Comparison of ENCODE assay signal across 2 cellular contexts in genomic region chr10:119286983-119287612, GRCh38.
A peak's percentile ranks its signal among the peaks of the same experiment; 100 is the strongest.
TF ChIP-seq lines count a peak whose summit lies in the region.

No MANE protein-coding gene starts in this region.

TF ChIP-seq in HEK293, 187 proteins besides CTCF, POLR2A, EP300 and RAD21 (continued from another document):
- TF ChIP-seq ZBTB44 (tag by site-specific recombination; IDR thresholded peaks at IDR 0.05): no peak
- peak; percentile 93 for TF ChIP-seq ZNF366 (tag by site-specific recombination; conservative IDR thresholded peaks at IDR 0.05)
TF ChIP-seq in HEK293: peak in this region for 2.

TF ChIP-seq in K562, 482 proteins besides CTCF, POLR2A, EP300 and RAD21 (continued from another document):
- TF ChIP-seq, protein P1, sequence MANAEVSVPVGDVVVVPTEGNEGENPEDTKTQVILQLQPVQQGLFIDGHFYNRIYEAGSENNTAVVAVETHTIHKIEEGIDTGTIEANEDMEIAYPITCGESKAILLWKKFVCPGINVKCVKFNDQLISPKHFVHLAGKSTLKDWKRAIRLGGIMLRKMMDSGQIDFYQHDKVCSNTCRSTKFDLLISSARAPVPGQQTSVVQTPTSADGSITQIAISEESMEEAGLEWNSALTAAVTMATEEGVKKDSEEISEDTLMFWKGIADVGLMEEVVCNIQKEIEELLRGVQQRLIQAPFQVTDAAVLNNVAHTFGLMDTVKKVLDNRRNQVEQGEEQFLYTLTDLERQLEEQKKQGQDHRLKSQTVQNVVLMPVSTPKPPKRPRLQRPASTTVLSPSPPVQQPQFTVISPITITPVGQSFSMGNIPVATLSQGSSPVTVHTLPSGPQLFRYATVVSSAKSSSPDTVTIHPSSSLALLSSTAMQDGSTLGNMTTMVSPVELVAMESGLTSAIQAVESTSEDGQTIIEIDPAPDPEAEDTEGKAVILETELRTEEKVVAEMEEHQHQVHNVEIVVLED (CRISPR knock-in tag; IDR thresholded peaks at IDR 0.05): no peak
- TF ChIP-seq, protein P2, sequence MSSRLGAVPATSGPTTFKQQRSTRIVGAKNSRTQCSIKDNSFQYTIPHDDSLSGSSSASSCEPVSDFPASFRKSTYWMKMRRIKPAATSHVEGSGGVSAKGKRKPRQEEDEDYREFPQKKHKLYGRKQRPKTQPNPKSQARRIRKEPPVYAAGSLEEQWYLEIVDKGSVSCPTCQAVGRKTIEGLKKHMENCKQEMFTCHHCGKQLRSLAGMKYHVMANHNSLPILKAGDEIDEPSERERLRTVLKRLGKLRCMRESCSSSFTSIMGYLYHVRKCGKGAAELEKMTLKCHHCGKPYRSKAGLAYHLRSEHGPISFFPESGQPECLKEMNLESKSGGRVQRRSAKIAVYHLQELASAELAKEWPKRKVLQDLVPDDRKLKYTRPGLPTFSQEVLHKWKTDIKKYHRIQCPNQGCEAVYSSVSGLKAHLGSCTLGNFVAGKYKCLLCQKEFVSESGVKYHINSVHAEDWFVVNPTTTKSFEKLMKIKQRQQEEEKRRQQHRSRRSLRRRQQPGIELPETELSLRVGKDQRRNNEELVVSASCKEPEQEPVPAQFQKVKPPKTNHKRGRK (tag; IDR thresholded peaks at IDR 0.05): 0 out of 2 replicates have a peak, but pooled peaks have one; percentile 55
